ENCODE assay signal across 7 cellular contexts in genomic region chr9:37543468-37543867, GRCh38.
"Had no signal": no experiment of that assay in that cellular context is flagged by ENCODE, and none has a peak within 500 bp of the region (broad histone marks: within the 10 kb centered on the region; RNA-seq: fewer than 3 reads in every experiment).

No MANE protein-coding gene starts in this region.

- H3K4me3 Mint-ChIP-seq: HFFc6 had no signal

- H3K27ac Mint-ChIP-seq: HFFc6 had no signal

- ATAC-seq: HCT116 had no signal

- H3K9me3 ChIP-seq: HAP-1 had no signal

- H3K27ac ChIP-seq: GM23248 had no signal

- H3K4me1 ChIP-seq: HAP-1 had no signal

- H3K9me3 Mint-ChIP-seq: HFFc6 had no signal

- H3K4me3 ChIP-seq: GM23248, HAP-1 had no signal

- DNase-seq: GM23248, GOT3, H7, HFFc6, IMR-90 had no signal
